ENCODE assay signal across 1 cellular context in the genomic region with DNA sequence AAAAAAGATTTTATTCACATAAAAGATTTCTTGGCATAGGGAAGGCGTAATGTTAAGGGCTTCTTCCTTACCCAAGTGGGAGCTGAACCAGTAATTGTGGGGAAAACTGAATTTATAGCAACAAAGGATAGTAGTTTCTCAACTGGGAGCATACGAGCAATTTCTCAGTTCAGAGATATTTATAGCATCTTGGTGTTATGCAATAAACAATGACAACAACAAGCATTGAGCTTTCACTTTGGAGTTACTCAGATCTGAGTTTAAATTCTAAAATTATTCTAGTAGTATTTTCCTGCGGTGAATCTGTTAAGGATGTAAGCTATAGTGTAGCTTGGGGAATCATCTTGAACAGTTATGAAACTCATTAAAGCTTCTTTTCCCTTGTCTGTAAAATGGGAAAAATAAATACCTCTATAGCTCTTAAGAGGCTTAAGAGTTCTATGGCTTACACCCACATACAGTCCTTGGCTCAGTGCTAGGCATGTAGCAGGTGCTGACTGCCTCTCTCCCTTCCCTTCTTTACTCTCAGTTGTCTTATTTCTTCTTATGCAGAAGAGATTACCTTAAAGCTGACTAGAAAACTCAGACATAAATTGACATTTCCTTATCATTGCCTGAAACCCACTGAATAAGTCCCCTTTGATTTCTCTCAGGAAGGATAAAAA.
TF ChIP-seq lines count a peak whose summit lies in the region.

No MANE protein-coding gene starts in this region.

TF ChIP-seq in WTC11, 78 proteins besides CTCF, POLR2A, EP300 and RAD21 (continued from another document):
- TF ChIP-seq, protein P1, sequence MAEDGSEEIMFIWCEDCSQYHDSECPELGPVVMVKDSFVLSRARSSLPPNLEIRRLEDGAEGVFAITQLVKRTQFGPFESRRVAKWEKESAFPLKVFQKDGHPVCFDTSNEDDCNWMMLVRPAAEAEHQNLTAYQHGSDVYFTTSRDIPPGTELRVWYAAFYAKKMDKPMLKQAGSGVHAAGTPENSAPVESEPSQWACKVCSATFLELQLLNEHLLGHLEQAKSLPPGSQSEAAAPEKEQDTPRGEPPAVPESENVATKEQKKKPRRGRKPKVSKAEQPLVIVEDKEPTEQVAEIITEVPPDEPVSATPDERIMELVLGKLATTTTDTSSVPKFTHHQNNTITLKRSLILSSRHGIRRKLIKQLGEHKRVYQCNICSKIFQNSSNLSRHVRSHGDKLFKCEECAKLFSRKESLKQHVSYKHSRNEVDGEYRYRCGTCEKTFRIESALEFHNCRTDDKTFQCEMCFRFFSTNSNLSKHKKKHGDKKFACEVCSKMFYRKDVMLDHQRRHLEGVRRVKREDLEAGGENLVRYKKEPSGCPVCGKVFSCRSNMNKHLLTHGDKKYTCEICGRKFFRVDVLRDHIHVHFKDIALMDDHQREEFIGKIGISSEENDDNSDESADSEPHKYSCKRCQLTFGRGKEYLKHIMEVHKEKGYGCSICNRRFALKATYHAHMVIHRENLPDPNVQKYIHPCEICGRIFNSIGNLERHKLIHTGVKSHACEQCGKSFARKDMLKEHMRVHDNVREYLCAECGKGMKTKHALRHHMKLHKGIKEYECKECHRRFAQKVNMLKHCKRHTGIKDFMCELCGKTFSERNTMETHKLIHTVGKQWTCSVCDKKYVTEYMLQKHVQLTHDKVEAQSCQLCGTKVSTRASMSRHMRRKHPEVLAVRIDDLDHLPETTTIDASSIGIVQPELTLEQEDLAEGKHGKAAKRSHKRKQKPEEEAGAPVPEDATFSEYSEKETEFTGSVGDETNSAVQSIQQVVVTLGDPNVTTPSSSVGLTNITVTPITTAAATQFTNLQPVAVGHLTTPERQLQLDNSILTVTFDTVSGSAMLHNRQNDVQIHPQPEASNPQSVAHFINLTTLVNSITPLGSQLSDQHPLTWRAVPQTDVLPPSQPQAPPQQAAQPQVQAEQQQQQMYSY (CRISPR knock-in tag; IDR thresholded peaks at IDR 0.05) = no peak
- no peak for TF ChIP-seq MXD4 (CRISPR knock-in tag; IDR thresholded peaks at IDR 0.05; ENCODE audit: borderline replicate concordance)
- TF ChIP-seq, protein P2, sequence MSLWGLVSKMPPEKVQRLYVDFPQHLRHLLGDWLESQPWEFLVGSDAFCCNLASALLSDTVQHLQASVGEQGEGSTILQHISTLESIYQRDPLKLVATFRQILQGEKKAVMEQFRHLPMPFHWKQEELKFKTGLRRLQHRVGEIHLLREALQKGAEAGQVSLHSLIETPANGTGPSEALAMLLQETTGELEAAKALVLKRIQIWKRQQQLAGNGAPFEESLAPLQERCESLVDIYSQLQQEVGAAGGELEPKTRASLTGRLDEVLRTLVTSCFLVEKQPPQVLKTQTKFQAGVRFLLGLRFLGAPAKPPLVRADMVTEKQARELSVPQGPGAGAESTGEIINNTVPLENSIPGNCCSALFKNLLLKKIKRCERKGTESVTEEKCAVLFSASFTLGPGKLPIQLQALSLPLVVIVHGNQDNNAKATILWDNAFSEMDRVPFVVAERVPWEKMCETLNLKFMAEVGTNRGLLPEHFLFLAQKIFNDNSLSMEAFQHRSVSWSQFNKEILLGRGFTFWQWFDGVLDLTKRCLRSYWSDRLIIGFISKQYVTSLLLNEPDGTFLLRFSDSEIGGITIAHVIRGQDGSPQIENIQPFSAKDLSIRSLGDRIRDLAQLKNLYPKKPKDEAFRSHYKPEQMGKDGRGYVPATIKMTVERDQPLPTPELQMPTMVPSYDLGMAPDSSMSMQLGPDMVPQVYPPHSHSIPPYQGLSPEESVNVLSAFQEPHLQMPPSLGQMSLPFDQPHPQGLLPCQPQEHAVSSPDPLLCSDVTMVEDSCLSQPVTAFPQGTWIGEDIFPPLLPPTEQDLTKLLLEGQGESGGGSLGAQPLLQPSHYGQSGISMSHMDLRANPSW (CRISPR knock-in tag; conservative IDR thresholded peaks at IDR 0.05; ENCODE audit: low read depth) = no peak
- no peak for TF ChIP-seq ZNF671 (CRISPR knock-in tag; IDR thresholded peaks at IDR 0.05)
- no peak for TF ChIP-seq SMAD4 (CRISPR knock-in tag; IDR thresholded peaks at IDR 0.05)
- TF ChIP-seq, protein P3, sequence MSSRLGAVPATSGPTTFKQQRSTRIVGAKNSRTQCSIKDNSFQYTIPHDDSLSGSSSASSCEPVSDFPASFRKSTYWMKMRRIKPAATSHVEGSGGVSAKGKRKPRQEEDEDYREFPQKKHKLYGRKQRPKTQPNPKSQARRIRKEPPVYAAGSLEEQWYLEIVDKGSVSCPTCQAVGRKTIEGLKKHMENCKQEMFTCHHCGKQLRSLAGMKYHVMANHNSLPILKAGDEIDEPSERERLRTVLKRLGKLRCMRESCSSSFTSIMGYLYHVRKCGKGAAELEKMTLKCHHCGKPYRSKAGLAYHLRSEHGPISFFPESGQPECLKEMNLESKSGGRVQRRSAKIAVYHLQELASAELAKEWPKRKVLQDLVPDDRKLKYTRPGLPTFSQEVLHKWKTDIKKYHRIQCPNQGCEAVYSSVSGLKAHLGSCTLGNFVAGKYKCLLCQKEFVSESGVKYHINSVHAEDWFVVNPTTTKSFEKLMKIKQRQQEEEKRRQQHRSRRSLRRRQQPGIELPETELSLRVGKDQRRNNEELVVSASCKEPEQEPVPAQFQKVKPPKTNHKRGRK (CRISPR knock-in tag; IDR thresholded peaks at IDR 0.05; ENCODE audit: borderline replicate concordance) = no peak
- TF ChIP-seq ZNF317 (CRISPR knock-in tag; IDR thresholded peaks at IDR 0.05; ENCODE audit: borderline replicate concordance, low read depth) = no peak
- TF ChIP-seq SP1 (CRISPR knock-in tag; conservative IDR thresholded peaks at IDR 0.05) = no peak
- TF ChIP-seq, protein P4, sequence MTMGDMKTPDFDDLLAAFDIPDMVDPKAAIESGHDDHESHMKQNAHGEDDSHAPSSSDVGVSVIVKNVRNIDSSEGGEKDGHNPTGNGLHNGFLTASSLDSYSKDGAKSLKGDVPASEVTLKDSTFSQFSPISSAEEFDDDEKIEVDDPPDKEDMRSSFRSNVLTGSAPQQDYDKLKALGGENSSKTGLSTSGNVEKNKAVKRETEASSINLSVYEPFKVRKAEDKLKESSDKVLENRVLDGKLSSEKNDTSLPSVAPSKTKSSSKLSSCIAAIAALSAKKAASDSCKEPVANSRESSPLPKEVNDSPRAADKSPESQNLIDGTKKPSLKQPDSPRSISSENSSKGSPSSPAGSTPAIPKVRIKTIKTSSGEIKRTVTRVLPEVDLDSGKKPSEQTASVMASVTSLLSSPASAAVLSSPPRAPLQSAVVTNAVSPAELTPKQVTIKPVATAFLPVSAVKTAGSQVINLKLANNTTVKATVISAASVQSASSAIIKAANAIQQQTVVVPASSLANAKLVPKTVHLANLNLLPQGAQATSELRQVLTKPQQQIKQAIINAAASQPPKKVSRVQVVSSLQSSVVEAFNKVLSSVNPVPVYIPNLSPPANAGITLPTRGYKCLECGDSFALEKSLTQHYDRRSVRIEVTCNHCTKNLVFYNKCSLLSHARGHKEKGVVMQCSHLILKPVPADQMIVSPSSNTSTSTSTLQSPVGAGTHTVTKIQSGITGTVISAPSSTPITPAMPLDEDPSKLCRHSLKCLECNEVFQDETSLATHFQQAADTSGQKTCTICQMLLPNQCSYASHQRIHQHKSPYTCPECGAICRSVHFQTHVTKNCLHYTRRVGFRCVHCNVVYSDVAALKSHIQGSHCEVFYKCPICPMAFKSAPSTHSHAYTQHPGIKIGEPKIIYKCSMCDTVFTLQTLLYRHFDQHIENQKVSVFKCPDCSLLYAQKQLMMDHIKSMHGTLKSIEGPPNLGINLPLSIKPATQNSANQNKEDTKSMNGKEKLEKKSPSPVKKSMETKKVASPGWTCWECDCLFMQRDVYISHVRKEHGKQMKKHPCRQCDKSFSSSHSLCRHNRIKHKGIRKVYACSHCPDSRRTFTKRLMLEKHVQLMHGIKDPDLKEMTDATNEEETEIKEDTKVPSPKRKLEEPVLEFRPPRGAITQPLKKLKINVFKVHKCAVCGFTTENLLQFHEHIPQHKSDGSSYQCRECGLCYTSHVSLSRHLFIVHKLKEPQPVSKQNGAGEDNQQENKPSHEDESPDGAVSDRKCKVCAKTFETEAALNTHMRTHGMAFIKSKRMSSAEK (CRISPR knock-in tag; IDR thresholded peaks at IDR 0.05; ENCODE audit: borderline replicate concordance) = no peak
- no peak for TF ChIP-seq IRF2 (CRISPR knock-in tag; IDR thresholded peaks at IDR 0.05; ENCODE audit: borderline replicate concordance, low read depth)
- TF ChIP-seq ZNF121 (CRISPR knock-in tag; IDR thresholded peaks at IDR 0.05) = no peak
